26 cellular contexts compared by ENCODE assay signal in genomic region chr17:82974136-82974952, GRCh38.
DNase-seq lines count a peak whose midpoint lies in the region; ATAC-seq, FAIRE-seq and TF ChIP-seq lines count a peak whose summit lies in the region.
"Had no signal": no experiment of that assay in that cellular context is flagged by ENCODE, and none has a peak within 500 bp of the region (broad histone marks: within the 10 kb centered on the region; RNA-seq: fewer than 3 reads in every experiment).

No MANE protein-coding gene starts in this region.

- DNase-seq in SK-N-SH (peak; percentile 36), coronary artery (ENCODE audit: low spot score) (peak; percentile 72), HepG2 (ENCODE audit: low spot score) (no peak), testis (peak; percentile 18), SW480 (ENCODE audit: low spot score) (no peak), NCI-H345 (lab: John Stamatoyannopoulos, UW) (no peak)
- DNase-seq: activated CD4-positive, alpha-beta T cell treated with anti-CD3 and anti-CD28 coated beads, Interleukin-2, amount 50 U/mL, for 1 hour; activated CD8-positive, alpha-beta memory T cell treated with anti-CD3 and anti-CD28 coated beads, Interleukin-2, amount 50 U/mL, for 4 hours; brain microvascular endothelial cell; CD8-positive, alpha-beta T cell; GM23248; NCI-H2081 treated with DMSO at 0.1 percent for 48 hours; NCI-H446 treated with DMSO at 0.1 percent for 48 hours; OCI-M1; stimulated activated CD4-positive, alpha-beta T cell treated with anti-CD3 and anti-CD28 coated beads, Interleukin-2, amount 100 ng/mL, for 48 hours; stimulated activated naive CD4-positive, alpha-beta T cell treated with Interleukin-2 at 50 U/mL for 16 hours had no signal

- no peaks in the 10 kb centered on the region for H3F3A ChIP-seq in SK-N-SH (replicated peaks; ENCODE audit: insufficient read depth)

- no peaks in the 10 kb centered on the region for H3K79me2 ChIP-seq in SK-N-SH (ENCODE audit: insufficient read depth)
- no peaks in the 10 kb centered on the region for H3K79me2 ChIP-seq in HepG2 (ENCODE audit: insufficient read depth, low read length)

- H3K9me3 ChIP-seq in SK-N-SH: no peaks in the 10 kb centered on the region
- no peaks in the 10 kb centered on the region for H3K9me3 ChIP-seq in HepG2 (ENCODE audit: low read length)
- no peaks in the 10 kb centered on the region for H3K9me3 ChIP-seq in testis
- H3K9me3 ChIP-seq: left lung, psoas muscle had no signal

- no peak for TF ChIP-seq POLR2A in HepG2 (IDR thresholded peaks at IDR 0.05; ENCODE audit: insufficient read depth in 1 of 2, low read depth in 2 of 2, low read length in 2 of 2)
- no peak for TF ChIP-seq POLR2A in testis (IDR thresholded peaks at IDR 0.05)

- H3K4me1 ChIP-seq in SK-N-SH (ENCODE audit: control insufficient read depth in 1 of 2, insufficient read depth in 2 of 2, low read depth in 1 of 2, low read length in 1 of 2) (no peaks in the 10 kb centered on the region), HepG2 (ENCODE audit: insufficient read depth, low read length) (peaks cover under 1% of the 10 kb centered on the region), testis (no peaks in the 10 kb centered on the region)
- H3K4me1 ChIP-seq: psoas muscle had no signal

- FAIRE-seq in HepG2 (lab: Jason Lieb, UNC): no peak
- FAIRE-seq: colon, endometrium, G401.6 had no signal

- no peaks in the 10 kb centered on the region for H3K27me3 ChIP-seq in SK-N-SH (ENCODE audit: insufficient read depth)
- H3K27me3 ChIP-seq in HepG2 (ENCODE audit: control insufficient read depth in 1 of 2, insufficient read depth in 2 of 2, low read length in 2 of 2): no peaks in the 10 kb centered on the region
- H3K27me3 ChIP-seq in testis: no peaks in the 10 kb centered on the region
- H3K27me3 ChIP-seq: brain microvascular endothelial cell, left lung had no signal

- H3K27ac ChIP-seq in SK-N-SH (ENCODE audit: low read depth in 2 of 2, low read length in 1 of 2) (no peak overlapping the region), coronary artery (no peak overlapping the region), HepG2 (ENCODE audit: extremely low read length, insufficient read depth, low read length) (no peak overlapping the region), testis (no peak overlapping the region)
- H3K27ac ChIP-seq: 22Rv1, brain microvascular endothelial cell, GM23248, left lung, psoas muscle had no signal

- ATAC-seq in SK-N-SH treated with all-trans-retinoic acid at 6 μM for 48 hours (no peak), HepG2 (peak; percentile 49), HG03442 (IDR thresholded peaks at IDR 0.05; ENCODE audit: unreplicated experiment) (no peak)
- ATAC-seq: CD8-positive, alpha-beta T cell; left lung; natural killer cell treated with Interleukin-12 subunit alpha and Interleukin-12 subunit beta and Interleukin-15 and Interleukin-18, amount 100 ng/mL, for 72 hours; psoas muscle had no signal

- TF ChIP-seq CTCF in SK-N-SH (IDR thresholded peaks at IDR 0.05) (no peak), coronary artery (IDR thresholded peaks at IDR 0.05) (no peak), HepG2 (CRISPR knock-in tag; IDR thresholded peaks at IDR 0.05) (no peak), testis (IDR thresholded peaks at IDR 0.05) (no peak)

- H3K36me3 ChIP-seq in SK-N-SH (replicated peaks in 1 of 2; ENCODE audit: control insufficient read depth in 1 of 2, insufficient read depth in 2 of 2, low read length in 1 of 2) (no peaks in the 10 kb centered on the region), HepG2 (replicated peaks in 1 of 2; ENCODE audit: control insufficient read depth in 1 of 2, insufficient read depth in 2 of 2, low read length in 2 of 2) (peaks cover 0 to 1% of the 10 kb centered on the region in 2 experiments; a peak in 2 of 5 replicates), testis (ENCODE audit: low read depth, missing control alignments) (no peaks in the 10 kb centered on the region)
- H3K36me3 ChIP-seq: brain microvascular endothelial cell, left lung had no signal

- H2AFZ ChIP-seq in SK-N-SH (ENCODE audit: low read depth) (no peak overlapping the region), HepG2 (ENCODE audit: low read length) (no peak overlapping the region)
- H2AFZ ChIP-seq: GM23248 had no signal

- no peaks in the 10 kb centered on the region for H4K20me1 ChIP-seq in SK-N-SH (ENCODE audit: insufficient read depth)
- no peaks in the 10 kb centered on the region for H4K20me1 ChIP-seq in HepG2 (ENCODE audit: insufficient read depth, low read length)

- 91% methylated on average over 19 of the region's 28 CpGs for WGBS in SK-N-SH (ENCODE audit: low lambda C conversion rate)
- 98% methylated on average over 18 of the region's 28 CpGs for WGBS in HepG2 (ENCODE audit: low lambda C conversion rate)
- WGBS in testis, 2 donors: 65% methylated on average over 28 of the region's 28 CpGs; no CpG with 5 or more reads in 1 of the 2 donors

- in situ Hi-C loops in HepG2 (cut with HindIII; ENCODE audit: extremely low pct_ligation_motif_present, low pct_unique_long_range_greater_than_20kb): no loop called here

- TF ChIP-seq EP300 in SK-N-SH (IDR thresholded peaks at IDR 0.05; ENCODE audit: borderline replicate concordance in 1 of 2, low read depth in 1 of 2, low read length in 1 of 2) (no peak), HepG2 (IDR thresholded peaks at IDR 0.05; ENCODE audit: low read depth in 2 of 2, low read length in 2 of 2) (no peak), HepG2 (CRISPR knock-in tag; IDR thresholded peaks at IDR 0.05; ENCODE audit: borderline replicate concordance) (no peak)

- no peaks in the 10 kb centered on the region for H3K9me2 ChIP-seq in SK-N-SH

- TF ChIP-seq RAD21 in SK-N-SH (IDR thresholded peaks at IDR 0.05; ENCODE audit: low read length): no peak
- no peak for TF ChIP-seq RAD21 in HepG2 (CRISPR knock-in tag; IDR thresholded peaks at IDR 0.05)

- no peak overlapping the region for H3K9ac ChIP-seq in SK-N-SH
- H3K9ac ChIP-seq in HepG2 (ENCODE audit: insufficient read depth, low read depth, low read length): no peak overlapping the region
- H3K9ac ChIP-seq: GM23248 had no signal

- H3K4me2 ChIP-seq in SK-N-SH (no peak overlapping the region), HepG2 (ENCODE audit: low read depth, low read length) (no peak overlapping the region)
- H3K4me2 ChIP-seq: smooth muscle cell had no signal

- CTCF ChIA-PET in SK-N-SH (lab: Yijun Ruan, JAX) (no interaction called here), HepG2 (lab: Yijun Ruan, JAX; ENCODE audit: low intra/inter-chr PET ratio, low total read pairs) (no interaction called here)

- intact Hi-C loops in HepG2 (cut with micrococcal nuclease; ENCODE audit: unreplicated experiment) (no loop called here), testis (cut with DNase I; ENCODE audit: low total_unique reads) (no loop called here)

- H3K4me3 ChIP-seq in SK-N-SH (ENCODE audit: low read depth in 2 of 2, low read length in 1 of 2) (no peak overlapping the region), coronary artery (no peak overlapping the region), HepG2 (replicated peaks in 1 of 3; ENCODE audit: insufficient read depth in 1 of 3, low read depth in 2 of 3, low read length in 3 of 3) (no peak overlapping the region), testis (no peak overlapping the region)
- H3K4me3 ChIP-seq: GM23248, left lung, psoas muscle, smooth muscle cell had no signal

- POLR2A ChIA-PET in SK-N-SH (lab: Yijun Ruan, JAX) (no interaction called here), HepG2 (lab: Yijun Ruan, JAX) (no interaction called here)

- BruUV-seq in HepG2 (replicated peaks; lab: Mats Ljungman, UMichigan): no TSS peak

TF ChIP-seq in SK-N-SH, 30 proteins besides CTCF, POLR2A, EP300 and RAD21 (continues in another document):
- TF ChIP-seq TCF12 (IDR thresholded peaks at IDR 0.05) (no peak), TAF1 (IDR thresholded peaks at IDR 0.05; ENCODE audit: borderline replicate concordance, low read depth, low read length) (no peak), EZH2phosphoT487 (IDR thresholded peaks at IDR 0.05; ENCODE audit: borderline replicate concordance, low read depth) (no peak)

TF ChIP-seq in SK-N-SH treated with all-trans-retinoic acid at 6 μM for 48 hours, 23 proteins besides CTCF, POLR2A, EP300 and RAD21:
- TF ChIP-seq GLIS3 (CRISPR knock-in tag; IDR thresholded peaks at IDR 0.05) (no peak), ZNF8 (CRISPR knock-in tag; IDR thresholded peaks at IDR 0.05) (no peak), ZFP3 (CRISPR knock-in tag; IDR thresholded peaks at IDR 0.05) (no peak), SNAI2 (CRISPR knock-in tag; IDR thresholded peaks at IDR 0.05) (no peak)

TF ChIP-seq in HepG2, 621 proteins besides CTCF, POLR2A, EP300 and RAD21:
- no peak for TF ChIP-seq ATAD3A (CRISPR knock-in tag; IDR thresholded peaks at IDR 0.05)
- no peak for TF ChIP-seq CEBPB (IDR thresholded peaks at IDR 0.05; ENCODE audit: borderline replicate concordance, low read depth, low read length)
- peak; percentile 23 for TF ChIP-seq AGO2 (optimal IDR thresholded peaks at IDR 0.05; ENCODE audit: low read depth, low read length)

Comparison
In these comparisons a context has a peak if more than half of its experiments do, and no peak if none do; other contexts are left out.
1. DNase-seq: peak in SK-N-SH (single experiment), coronary artery (single experiment) and testis (single experiment); none in HepG2 (single experiment), SW480 (single experiment) and NCI-H345 (single experiment).